18 cellular contexts compared by ENCODE assay signal in the genomic region with DNA sequence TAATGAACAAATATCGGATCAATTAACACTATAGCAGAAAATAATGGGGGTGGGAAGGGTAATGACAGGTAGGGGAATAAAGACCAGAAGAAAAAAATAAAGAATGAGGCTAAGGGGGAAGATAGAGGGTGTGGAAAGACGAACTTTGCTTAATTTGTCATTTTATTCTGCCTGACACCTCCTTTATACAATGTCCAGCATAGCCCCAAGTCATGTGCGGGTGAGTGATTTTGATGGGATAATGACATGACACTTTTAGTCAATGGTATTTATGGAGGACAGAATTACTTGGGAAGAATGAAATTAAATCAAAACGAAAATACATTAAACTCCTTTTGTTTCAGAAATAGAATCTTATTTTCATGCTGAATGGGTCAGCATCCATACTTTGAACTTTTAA. TPM values are rescaled to one million over a fixed set of nuclear protein-coding genes. Genes with fewer than 3 reads are reported as not detected.
DNase-seq lines count a peak whose midpoint lies in the region; ATAC-seq lines count a peak whose summit lies in the region.
"Had no signal": no experiment of that assay in that cellular context is flagged by ENCODE, and none has a peak within 500 bp of the region (broad histone marks: within the 10 kb centered on the region; RNA-seq: fewer than 3 reads in every experiment).

No MANE protein-coding gene starts in this region.

- intact Hi-C loops in right cardiac atrium (cut with DNase I) (no loop called here), Right ventricle myocardium inferior (cut with DNase I) (no loop called here)

- peak; percentile 17 for DNase-seq in NCI-H2227 (lab: John Stamatoyannopoulos, UW; ENCODE audit: unreplicated experiment)
- no peak for DNase-seq in NCI-H2227 treated with DMSO at 0.1 percent for 48 hours (lab: John Stamatoyannopoulos, UW)
- DNase-seq in right cardiac atrium = no peak
- no peak for DNase-seq in Right ventricle myocardium inferior (ENCODE audit: missing footprints)
- DNase-seq: AML-193; Caco-2; Calu3; CD4-positive, alpha-beta T cell; CD8-positive, alpha-beta T cell; DMS79 treated with DMSO at 0.1 percent for 48 hours; GF-D8 had no signal

- no peaks in the 10 kb centered on the region for H3K4me1 ChIP-seq in right cardiac atrium (ENCODE audit: control insufficient read depth, insufficient read depth, low read length)
- H3K4me1 ChIP-seq: A549, Caco-2 had no signal

- WGBS in right cardiac atrium = 50% methylated on average over 4 of the region's 4 CpGs

- H3K9me3 ChIP-seq in right cardiac atrium (ENCODE audit: control insufficient read depth, low read length) = no peaks in the 10 kb centered on the region
- H3K9me3 ChIP-seq: A549; BLaER1 treated with 17β-estradiol and CSF1 and Interleukin-3, amounts not matched to agents 10 nM and 100 nM; Caco-2 had no signal

- no peak overlapping the region for H3K4me3 ChIP-seq in right cardiac atrium (ENCODE audit: low read length)
- H3K4me3 ChIP-seq: A549; BLaER1 treated with 17β-estradiol and CSF1 and Interleukin-3, amounts not matched to agents 10 nM and 100 nM had no signal

- H3K27ac ChIP-seq in right cardiac atrium (ENCODE audit: low read length) = no peak overlapping the region
- H3K27ac ChIP-seq: 22Rv1; A549; BLaER1 treated with 17β-estradiol and CSF1 and Interleukin-3, amounts not matched to agents 10 nM and 100 nM; C4-2B had no signal

- H3K27me3 ChIP-seq in right cardiac atrium (ENCODE audit: control insufficient read depth, insufficient read depth) = no peaks in the 10 kb centered on the region
- H3K27me3 ChIP-seq: BLaER1 treated with 17β-estradiol and CSF1 and Interleukin-3, amounts not matched to agents 10 nM and 100 nM had no signal

- ATAC-seq in right cardiac atrium (peak; percentile 55 to 57), Right ventricle myocardium inferior (no peak), GM19455 (IDR thresholded peaks at IDR 0.05; ENCODE audit: unreplicated experiment) (no peak)
- ATAC-seq: A549; CD8-positive, alpha-beta T cell had no signal

RNA-seq across cellular contexts. Expression of a gene that starts 20.5 kb away (rescaled TPM):
- total RNA-seq in right cardiac atrium = 1 to 10 TPM in 1 of 4 donors, under 1 TPM in 2, not detected in 1; 0.80 to 1.4 (median 0.93) TPM
- 0.79 TPM for polyA plus RNA-seq in right cardiac atrium
- not detected for total RNA-seq in Right ventricle myocardium inferior
- total RNA-seq: A172, Caco-2, Calu3 had no signal
- polyA plus RNA-seq: A549, BJ had no signal

Comparison
In these comparisons a context has a peak if more than half of its experiments do, and no peak if none do; other contexts are left out.
1. ATAC-seq: peak in right cardiac atrium (2 of 2); none in Right ventricle myocardium inferior (single experiment) and GM19455 (single experiment).